Comparison of ENCODE assay signal across 8 cellular contexts in the genomic region with DNA sequence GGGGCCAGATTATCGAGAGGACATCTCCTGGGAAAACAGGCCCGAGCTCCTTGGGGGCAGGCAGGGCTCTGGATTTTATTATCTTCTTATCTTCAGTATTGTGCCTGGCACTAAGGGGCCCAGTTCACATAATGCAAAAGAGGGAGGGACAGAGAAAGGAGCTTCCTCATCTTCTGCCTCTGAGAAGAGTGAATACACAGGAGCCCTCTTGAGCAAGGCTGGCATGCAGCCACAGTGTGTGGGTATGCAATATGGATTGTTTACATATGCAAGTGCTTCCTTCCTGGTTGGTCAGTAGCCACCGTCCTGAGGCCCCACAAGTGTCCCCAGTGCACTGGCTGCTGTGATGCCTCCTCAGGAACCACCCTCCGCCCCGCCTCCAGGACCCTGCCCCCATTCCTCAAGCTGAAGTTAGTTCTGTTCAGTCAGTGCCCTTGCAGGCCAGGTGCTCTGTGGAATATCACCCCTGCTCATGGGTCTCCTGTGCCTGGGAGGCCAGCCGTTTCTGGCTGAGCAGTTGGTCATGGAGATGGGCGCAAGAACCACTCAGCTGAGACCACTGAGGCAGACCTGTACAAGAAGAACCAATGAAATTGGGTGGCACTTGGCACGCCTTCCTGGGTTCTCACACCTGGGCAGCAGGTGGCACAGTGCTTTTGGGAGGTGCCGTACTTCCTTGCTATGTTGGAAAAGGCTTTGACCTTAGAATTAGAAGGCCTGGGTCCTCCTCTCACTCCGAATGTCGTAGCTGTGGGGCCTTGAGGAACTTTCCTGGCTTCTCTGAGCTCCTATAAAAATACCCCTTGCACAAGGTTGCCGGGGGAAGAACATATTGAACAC. TPM values are rescaled to one million over a fixed set of nuclear protein-coding genes. Genes with fewer than 3 reads are reported as not detected.
DNase-seq lines count a peak whose midpoint lies in the region; ATAC-seq and TF ChIP-seq lines count a peak whose summit lies in the region.

No MANE protein-coding gene starts in this region.

- TF ChIP-seq EP300 in stomach (IDR thresholded peaks at IDR 0.05), result no peak

- DNase-seq in NCI-H1105 treated with DMSO at 0.1 percent for 48 hours (lab: John Stamatoyannopoulos, UW) (peak; percentile 13), NCI-H1105 (lab: John Stamatoyannopoulos, UW) (no peak), RPMI7951 (ENCODE audit: low read depth) (peak; percentile 34), foreskin fibroblast (peak; percentile 69 to 84), stomach (peak; percentile 83), cerebellum (ENCODE audit: low spot score) (no peak)
- DNase-seq in stimulated activated naive CD4-positive, alpha-beta T cell (lab: John Stamatoyannopoulos, UW), result no peak

- H3K4me1 ChIP-seq in stomach, result peaks cover 7 to 17% (median 10%) of the 10 kb centered on the region in 4 donors

- no peaks in the 10 kb centered on the region for H3K9me3 ChIP-seq in stomach

- peak overlapping the region in 2 of 5 donors; percentile 26 to 49 for H3K27ac ChIP-seq in stomach

- H3K4me3 ChIP-seq in foreskin fibroblast (ENCODE audit: low read depth in 1 of 2, low read length in 2 of 2) (no peak overlapping the region), stomach (no peak overlapping the region)

- ATAC-seq in GM19023 (IDR thresholded peaks at IDR 0.05; ENCODE audit: unreplicated experiment), result no peak

- H3K36me3 ChIP-seq in stomach, result no peaks in the 10 kb centered on the region

- 58 to 69% (median 61%) methylated on average over 9 to 12 of the region's 12 CpGs for WGBS in stomach, 5 donors

- no peak for TF ChIP-seq POLR2A in stomach (IDR thresholded peaks at IDR 0.05)

- H3K27me3 ChIP-seq in stomach, result no peaks in the 10 kb centered on the region

- intact Hi-C loops in stomach (cut with DNase I; ENCODE audit: low total_unique reads), result no loop called here

- TF ChIP-seq CTCF in foreskin fibroblast (IDR thresholded peaks at IDR 0.05; ENCODE audit: low read depth, low read length), result no peak
- no peak for TF ChIP-seq CTCF in stomach (IDR thresholded peaks at IDR 0.05)

RNA-seq across cellular contexts. Expression of a gene that starts 35.1 kb away (rescaled TPM):
- total RNA-seq in RPMI7951 (2014; rRNA removed; shearing (Covaris generic)), result 228 and 231 TPM in 2 replicates
- total RNA-seq in stomach (100 to 1,000 TPM; 191 to 504 (median 237) TPM), cerebellum (23.1 TPM)
- polyA plus RNA-seq in stomach, result 10 to 100 TPM; 25.7 to 87.7 (median 43.6) TPM

Comparison
In these comparisons a context has a peak if more than half of its experiments do, and no peak if none do; other contexts are left out.
1. DNase-seq: peak in NCI-H1105 treated with DMSO at 0.1 percent for 48 hours (single experiment), RPMI7951 (single experiment), foreskin fibroblast (2 of 2) and stomach (single experiment); none in NCI-H1105 (single experiment), stimulated activated naive CD4-positive, alpha-beta T cell (0 of 6) and cerebellum (single experiment).